1 cellular context compared by ENCODE assay signal in genomic region chr22:29079218-29079901, GRCh38.
TF ChIP-seq lines count a peak whose summit lies in the region.

No MANE protein-coding gene starts in this region.

TF ChIP-seq in HEK293, 187 proteins besides CTCF, POLR2A, EP300 and RAD21 (continued from another document and continues in another):
- TF ChIP-seq ZNF362 (tag by site-specific recombination; IDR thresholded peaks at IDR 0.05) (no peak), ZNF391 (tag by site-specific recombination; IDR thresholded peaks at IDR 0.05; ENCODE audit: borderline replicate concordance, low read depth) (no peak), ZFHX2 (tag by site-specific recombination; conservative IDR thresholded peaks at IDR 0.05) (no peak), ZNF660 (tag by site-specific recombination; IDR thresholded peaks at IDR 0.05) (peak; percentile 95), ZNF513 (tag by site-specific recombination; IDR thresholded peaks at IDR 0.05) (no peak), ZBTB10 (tag by site-specific recombination; IDR thresholded peaks at IDR 0.05) (no peak), ZBTB48 (tag by site-specific recombination; IDR thresholded peaks at IDR 0.05) (peak; percentile 87; the same call in 1 of the 2 replicates), MZF1 (tag by site-specific recombination; IDR thresholded peaks at IDR 0.05; ENCODE audit: borderline replicate concordance) (peak; percentile 42; the same call in 1 of the 2 replicates), KLF8 (tag by site-specific recombination; IDR thresholded peaks at IDR 0.05) (0 out of 2 replicates have a peak, but pooled peaks have one; percentile 34), PATZ1 (tag by site-specific recombination; IDR thresholded peaks at IDR 0.05) (peak; percentile 48), ZSCAN18 (tag by site-specific recombination; IDR thresholded peaks at IDR 0.05) (no peak), PRDM6 (tag by site-specific recombination; IDR thresholded peaks at IDR 0.05) (peak; percentile 44), ZFP69B (tag by site-specific recombination; IDR thresholded peaks at IDR 0.05) (0 out of 2 replicates have a peak, but pooled peaks have one; percentile 35), PRDM4 (tag by site-specific recombination; IDR thresholded peaks at IDR 0.05) (0 out of 2 replicates have a peak, but pooled peaks have one; percentile 31), ZNF596 (tag by site-specific recombination; IDR thresholded peaks at IDR 0.05) (no peak), ZNF184 (tag by site-specific recombination; IDR thresholded peaks at IDR 0.05) (peak; percentile 76; the same call in 1 of the 2 replicates), ZNF121 (tag by site-specific recombination; IDR thresholded peaks at IDR 0.05) (peak; percentile 98), TSHZ1 (tag by site-specific recombination; IDR thresholded peaks at IDR 0.05; ENCODE audit: borderline replicate concordance) (0 out of 2 replicates have a peak, but pooled peaks have one; percentile 0), ZSCAN23 (tag by site-specific recombination; IDR thresholded peaks at IDR 0.05) (no peak), ZNF626 (tag by site-specific recombination; IDR thresholded peaks at IDR 0.05) (peak; percentile 53; the same call in 1 of the 2 replicates), KLF17 (tag by site-specific recombination; IDR thresholded peaks at IDR 0.05) (no peak), INSM2 (tag by site-specific recombination; IDR thresholded peaks at IDR 0.05) (no peak), FEZF1 (tag by site-specific recombination; IDR thresholded peaks at IDR 0.05) (peak; percentile 70), ZBTB11 (tag by site-specific recombination; conservative IDR thresholded peaks at IDR 0.05; ENCODE audit: low read depth) (no peak), SP7 (tag by site-specific recombination; IDR thresholded peaks at IDR 0.05) (no peak)
